Comparison of ENCODE assay signal across 25 cellular contexts in the genomic region with DNA sequence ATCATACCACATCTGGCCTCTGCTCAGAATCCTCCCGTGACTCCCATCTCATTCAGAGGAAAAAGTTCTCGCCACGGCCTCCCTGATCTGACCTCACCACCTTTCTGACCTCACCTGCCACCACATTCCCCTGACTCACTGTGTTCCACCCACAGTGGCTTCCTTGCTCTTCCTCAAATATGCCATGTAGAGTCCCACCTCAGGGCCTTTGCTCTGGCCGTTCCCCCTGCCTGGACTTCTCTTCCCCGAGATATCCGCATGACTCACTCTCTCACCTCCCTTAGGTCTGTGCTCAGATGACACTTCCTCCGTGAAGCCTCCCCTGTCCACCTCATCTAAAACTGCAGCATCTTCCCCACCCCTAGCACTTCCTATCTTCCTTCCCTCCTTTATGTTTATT. TPM values are rescaled to one million over a fixed set of nuclear protein-coding genes. Genes with fewer than 3 reads are reported as not detected.
DNase-seq lines count a peak whose midpoint lies in the region; ATAC-seq, FAIRE-seq and TF ChIP-seq lines count a peak whose summit lies in the region.
"Had no signal": no experiment of that assay in that cellular context is flagged by ENCODE, and none has a peak within 500 bp of the region (broad histone marks: within the 10 kb centered on the region; RNA-seq: fewer than 3 reads in every experiment).

No MANE protein-coding gene starts in this region.

- H3K4me3 Mint-ChIP-seq in activated CD4-positive, alpha-beta T cell treated with anti-CD3 and anti-CD28 coated beads, Interleukin-2, amount 10 ng/mL, durations not matched to agents 24 days and 14 days: no peak overlapping the region
- H3K4me3 Mint-ChIP-seq: activated CD4-positive, alpha-beta T cell treated with anti-CD3 and anti-CD28 coated beads, Interleukin-2, amount 10 ng/mL, durations not matched to agents 7 days and 5 days had no signal

- no peaks in the 10 kb centered on the region for H3K27me3 Mint-ChIP-seq in activated CD4-positive, alpha-beta T cell treated with anti-CD3 and anti-CD28 coated beads, Interleukin-2, amount 10 ng/mL, durations not matched to agents 24 days and 14 days
- H3K27me3 Mint-ChIP-seq: CD4-positive, CD25-positive, alpha-beta regulatory T cell had no signal

- no peaks in the 10 kb centered on the region for H3K9me3 ChIP-seq in kidney (ENCODE audit: control insufficient read depth in 1 of 2, low read length in 2 of 2)
- H3K9me3 ChIP-seq: esophagus muscularis mucosa, Peyer's patch, SK-N-SH, upper lobe of right lung had no signal

- no peak overlapping the region for H3K4me3 ChIP-seq in kidney (ENCODE audit: low read length in 2 of 2)
- H3K4me3 ChIP-seq: esophagus muscularis mucosa, Peyer's patch, upper lobe of right lung had no signal

- peaks cover 0 to 3% of the 10 kb centered on the region in 2 donors for H3K4me1 ChIP-seq in kidney (ENCODE audit: control insufficient read depth in 1 of 2, insufficient read depth in 1 of 2, low read depth in 1 of 2, low read length in 2 of 2)
- H3K4me1 ChIP-seq: Peyer's patch, upper lobe of right lung had no signal

- peak; percentile 61 for DNase-seq in activated CD4-positive, alpha-beta T cell treated with anti-CD3 and anti-CD28 coated beads, Interleukin-2, amount 10 ng/mL, durations not matched to agents 24 days and 14 days
- no peak for DNase-seq in activated CD4-positive, alpha-beta T cell treated with anti-CD3 and anti-CD28 coated beads for 48 hours
- DNase-seq in ELF-1 (ENCODE audit: low read depth, low spot score) (peak; percentile 84), OCI-M1 (lab: John Stamatoyannopoulos, UW) (peak; percentile 13), kidney (peak; percentile 15), ureter (ENCODE audit: low spot score) (no peak)
- DNase-seq: activated CD4-positive, alpha-beta T cell treated with anti-CD3 and anti-CD28 coated beads, Interleukin-2, amount 10 ng/mL, durations not matched to agents 7 days and 5 days; amniotic stem cell; caudate nucleus; DMS79; effector CD4-positive, alpha-beta T cell; GOT3; left ventricle myocardium superior; NCI-H1105; NCI-H2107; NCI-H524; Peyer's patch; SK-N-SH; stimulated activated naive CD4-positive, alpha-beta T cell treated with Interleukin-2 at 50 U/mL for 16 hours; upper lobe of right lung had no signal

- no peaks in the 10 kb centered on the region for H3K36me3 Mint-ChIP-seq in activated CD4-positive, alpha-beta T cell treated with anti-CD3 and anti-CD28 coated beads, Interleukin-2, amount 10 ng/mL, durations not matched to agents 24 days and 14 days (ENCODE audit: low read depth)
- H3K36me3 Mint-ChIP-seq: CD4-positive, CD25-positive, alpha-beta regulatory T cell had no signal

- H3K9me3 Mint-ChIP-seq in activated CD4-positive, alpha-beta T cell treated with anti-CD3 and anti-CD28 coated beads, Interleukin-2, amount 10 ng/mL, durations not matched to agents 24 days and 14 days: no peaks in the 10 kb centered on the region
- H3K9me3 Mint-ChIP-seq: activated CD4-positive, alpha-beta T cell treated with anti-CD3 and anti-CD28 coated beads, Interleukin-2, amount 10 ng/mL, durations not matched to agents 7 days and 5 days; CD4-positive, CD25-positive, alpha-beta regulatory T cell had no signal

- no peaks in the 10 kb centered on the region for H3K36me3 ChIP-seq in kidney (ENCODE audit: control insufficient read depth in 1 of 2, insufficient read depth in 2 of 2, low read length in 2 of 2)
- H3K36me3 ChIP-seq: esophagus muscularis mucosa, Peyer's patch, upper lobe of right lung had no signal

- no peak overlapping the region for H3K9ac ChIP-seq in kidney (ENCODE audit: low read length in 2 of 2)
- H3K9ac ChIP-seq: SK-N-SH had no signal

- FAIRE-seq in kidney (lab: Jason Lieb, UNC): no peak

- no peak overlapping the region for H3K27ac Mint-ChIP-seq in activated CD4-positive, alpha-beta T cell treated with anti-CD3 and anti-CD28 coated beads, Interleukin-2, amount 10 ng/mL, durations not matched to agents 24 days and 14 days
- H3K27ac Mint-ChIP-seq: activated CD4-positive, alpha-beta T cell treated with anti-CD3 and anti-CD28 coated beads, Interleukin-2, amount 10 ng/mL, durations not matched to agents 7 days and 5 days; CD4-positive, CD25-positive, alpha-beta regulatory T cell had no signal

- intact Hi-C loops in activated CD4-positive, alpha-beta T cell treated with anti-CD3 and anti-CD28 coated beads, Interleukin-2, amount 10 ng/mL, durations not matched to agents 24 days and 14 days (cut with micrococcal nuclease): no loop called here
- intact Hi-C loops in kidney (cut with DNase I): no loop called here

- TF ChIP-seq CTCF in kidney (IDR thresholded peaks at IDR 0.05; ENCODE audit: borderline replicate concordance, extremely low read depth, insufficient read depth): no peak

- H3K27ac ChIP-seq in kidney (ENCODE audit: low read depth in 2 of 2, low read length in 2 of 2): no peak overlapping the region
- H3K27ac ChIP-seq: esophagus muscularis mucosa, Peyer's patch, upper lobe of right lung had no signal

- ATAC-seq in HG03108 (IDR thresholded peaks at IDR 0.05; ENCODE audit: unreplicated experiment): no peak
- no peak for ATAC-seq in HG02840 (IDR thresholded peaks at IDR 0.05; ENCODE audit: low FRiP score, unreplicated experiment)
- ATAC-seq: left ventricle myocardium superior, sciatic nerve, upper lobe of right lung had no signal

- H3K4me1 Mint-ChIP-seq in activated CD4-positive, alpha-beta T cell treated with anti-CD3 and anti-CD28 coated beads, Interleukin-2, amount 10 ng/mL, durations not matched to agents 24 days and 14 days: peaks cover 20% of the 10 kb centered on the region

RNA-seq across cellular contexts. Expression of gene TSPYL2, which starts 7.2 kb away (rescaled TPM):
- 37.3 and 40.3 TPM in 2 replicates for total RNA-seq in activated CD4-positive, alpha-beta T cell treated with anti-CD3 and anti-CD28 coated beads, Interleukin-2, amount 10 ng/mL, durations not matched to agents 24 days and 14 days
- total RNA-seq in kidney: 36.6 TPM
- polyA plus RNA-seq in kidney (ENCODE audit: insufficient read depth, low read depth, low replicate concordance): 8.0 TPM
- 74.8 TPM for total RNA-seq in ureter

RNA-seq across cellular contexts. Expression of gene KANTR, which starts 19.0 kb away (rescaled TPM):
- total RNA-seq in activated CD4-positive, alpha-beta T cell treated with anti-CD3 and anti-CD28 coated beads, Interleukin-2, amount 10 ng/mL, durations not matched to agents 24 days and 14 days: 7.8 and 10.0 TPM in 2 replicates
- total RNA-seq in kidney (11.5 TPM), ureter (34.1 TPM)
- polyA plus RNA-seq in kidney (ENCODE audit: insufficient read depth, low read depth, low replicate concordance): 3.7 TPM

RNA-seq across cellular contexts. Expression of gene GPR173, which starts 26.4 kb away (rescaled TPM):
- not detected in 2 replicates for total RNA-seq in activated CD4-positive, alpha-beta T cell treated with anti-CD3 and anti-CD28 coated beads, Interleukin-2, amount 10 ng/mL, durations not matched to agents 24 days and 14 days
- 5.4 TPM for total RNA-seq in kidney
- polyA plus RNA-seq in kidney (ENCODE audit: insufficient read depth, low read depth, low replicate concordance): 1.7 TPM
- 7.6 TPM for total RNA-seq in ureter
- total RNA-seq: activated CD4-positive, alpha-beta T cell treated with anti-CD3 and anti-CD28 coated beads, Interleukin-2, amount 10 ng/mL, durations not matched to agents 7 days and 5 days; CD4-positive, CD25-positive, alpha-beta regulatory T cell had no signal
- polyA plus RNA-seq: CD4-positive, CD25-positive, alpha-beta regulatory T cell had no signal

Comparison
In these comparisons a context has a peak if more than half of its experiments do, and no peak if none do; other contexts are left out.
1. DNase-seq: peak in activated CD4-positive, alpha-beta T cell treated with anti-CD3 and anti-CD28 coated beads, Interleukin-2, amount 10 ng/mL, durations not matched to agents 24 days and 14 days (single experiment), ELF-1 (single experiment), OCI-M1 (single experiment) and kidney (single experiment); none in activated CD4-positive, alpha-beta T cell treated with anti-CD3 and anti-CD28 coated beads for 48 hours (single experiment) and ureter (single experiment).